In genomic region chr17:1796800-1797199, GRCh38 we compare ENCODE assay signal across 15 cellular contexts. TPM values are rescaled to one million over a fixed set of nuclear protein-coding genes. Genes with fewer than 3 reads are reported as not detected.
A peak's percentile ranks its signal among the peaks of the same experiment; 100 is the strongest.
DNase-seq lines count a peak whose midpoint lies in the region; ATAC-seq and TF ChIP-seq lines count a peak whose summit lies in the region.
"Had no signal": no experiment of that assay in that cellular context is flagged by ENCODE, and none has a peak within 500 bp of the region (broad histone marks: within the 10 kb centered on the region; RNA-seq: fewer than 3 reads in every experiment).

No MANE protein-coding gene starts in this region.

- H3K4me1 ChIP-seq in ascending aorta (no peaks in the 10 kb centered on the region), tibial artery (peaks cover 0 to 28% (median 15%) of the 10 kb centered on the region in 4 donors)

- TF ChIP-seq CTCF in ascending aorta (IDR thresholded peaks at IDR 0.05) (no peak), fibroblast of villous mesenchyme (IDR thresholded peaks at IDR 0.05; ENCODE audit: insufficient read depth, low read depth, low read length) (no peak), mesothelial cell of epicardium (IDR thresholded peaks at IDR 0.05; ENCODE audit: unreplicated experiment) (no peak), tibial artery (IDR thresholded peaks at IDR 0.05) (peak in 1 of 2 experiments; percentile 6)

- no peak overlapping the region for H3K4me3 Mint-ChIP-seq in mesothelial cell of epicardium

- H3K9me3 Mint-ChIP-seq in mesothelial cell of epicardium, result no peaks in the 10 kb centered on the region

- H3K36me3 ChIP-seq in ascending aorta (peaks cover 7 to 15% of the 10 kb centered on the region in 2 donors), tibial artery (peaks cover 6 to 24% (median 17%) of the 10 kb centered on the region in 3 donors)

- H3K27ac ChIP-seq in ascending aorta, result peak overlapping the region; percentile 55 to 72
- H3K27ac ChIP-seq in tibial artery, result peak overlapping the region; percentile 82 to 83
- H3K27ac ChIP-seq: C4-2B, epithelial cell of prostate had no signal

- H3K36me3 Mint-ChIP-seq in mesothelial cell of epicardium, result peaks cover 19% of the 10 kb centered on the region

- H3K4me3 ChIP-seq in ascending aorta, result no peak overlapping the region
- H3K4me3 ChIP-seq in fibroblast of villous mesenchyme (ENCODE audit: low read depth, low read length), result no peak overlapping the region
- no peak overlapping the region for H3K4me3 ChIP-seq in tibial artery

- intact Hi-C loops in ascending aorta (cut with DNase I), result no loop called here
- intact Hi-C loops in tibial artery (cut with DNase I; ENCODE audit: low total_unique reads), result no loop called here

- no peaks in the 10 kb centered on the region for H3K27me3 Mint-ChIP-seq in mesothelial cell of epicardium (ENCODE audit: low read depth)

- ATAC-seq in GM21825 (IDR thresholded peaks at IDR 0.05; ENCODE audit: unreplicated experiment) (no peak), HG03196 (IDR thresholded peaks at IDR 0.05; ENCODE audit: unreplicated experiment) (no peak)

- H3K27ac Mint-ChIP-seq in mesothelial cell of epicardium, result peak overlapping the region; percentile 32

- DNase-seq in ascending aorta (ENCODE audit: low spot score in 2 of 2) (peak in 1 of 2 donors; percentile 57), fibroblast of villous mesenchyme (ENCODE audit: low read depth) (peak; percentile 49), mesothelial cell of epicardium (ENCODE audit: low spot score in 2 of 2, unreplicated experiment in 2 of 2) (no peak), tibial artery (no peak), NCI-H526 (lab: John Stamatoyannopoulos, UW) (no peak)
- DNase-seq: activated CD8-positive, alpha-beta memory T cell treated with anti-CD3 and anti-CD28 coated beads, Interleukin-2, amount 50 U/mL, for 48 hours; activated naive CD4-positive, alpha-beta T cell treated with anti-CD3 and anti-CD28 coated beads, Interleukin-2, amount 50 U/mL, for 16 hours; central memory CD4-positive, alpha-beta T cell; IMR-90; mammary epithelial cell; NCI-H1436 had no signal

- H3K9me3 ChIP-seq in ascending aorta, result no peaks in the 10 kb centered on the region
- H3K9me3 ChIP-seq in tibial artery, result no peaks in the 10 kb centered on the region

- H3K27me3 ChIP-seq in ascending aorta (no peaks in the 10 kb centered on the region), tibial artery (no peaks in the 10 kb centered on the region)

- H3K4me1 Mint-ChIP-seq in mesothelial cell of epicardium, result peaks cover 14% of the 10 kb centered on the region

RNA-seq across cellular contexts. Expression of gene SMYD4, which starts 32.9 kb away (rescaled TPM):
- total RNA-seq in ascending aorta, result 7.6 TPM
- 9.3 and 12.5 TPM in 2 replicates for total RNA-seq in fibroblast of villous mesenchyme
- 21.9 to 24.9 TPM (median 24.5 TPM) in 3 replicates for total RNA-seq in mesothelial cell of epicardium

RNA-seq across cellular contexts. Expression of gene RPA1, which starts 33.0 kb away (rescaled TPM):
- total RNA-seq in ascending aorta (34.0 TPM), fibroblast of villous mesenchyme (13.4 and 13.5 TPM in 2 replicates), mesothelial cell of epicardium (91.2 to 98.0 TPM (median 94.2 TPM) in 3 replicates)

RNA-seq across cellular contexts. Expression of gene SERPINF1, which starts 34.9 kb away (rescaled TPM):
- total RNA-seq in ascending aorta, result 604 TPM
- total RNA-seq in fibroblast of villous mesenchyme, result 51.0 and 108 TPM in 2 replicates
- total RNA-seq in mesothelial cell of epicardium, result 69.6 to 72.5 TPM (median 71.4 TPM) in 3 replicates

RNA-seq across cellular contexts. Expression of gene SERPINF2, which starts 54.1 kb away (rescaled TPM):
- total RNA-seq in ascending aorta (20.6 TPM), fibroblast of villous mesenchyme (0.43 TPM in 1 of 2 replicates, not detected in the other), mesothelial cell of epicardium (0.32 to 0.63 TPM (median 0.44 TPM) in 3 replicates)
- total RNA-seq: IMR-90 had no signal
